8 cellular contexts compared by ENCODE assay signal in genomic region chr10:101569838-101570763, GRCh38. TPM values are rescaled to one million over a fixed set of nuclear protein-coding genes. Genes with fewer than 3 reads are reported as not detected.
DNase-seq lines count a peak whose midpoint lies in the region; ATAC-seq, FAIRE-seq and TF ChIP-seq lines count a peak whose summit lies in the region.

No MANE protein-coding gene starts in this region.

- peaks cover 17% of the 10 kb centered on the region for H3K4me1 Mint-ChIP-seq in activated CD8-positive, alpha-beta memory T cell treated with anti-CD3 and anti-CD28 coated beads, Interleukin-2, amount 10 ng/mL, durations not matched to agents 7 days and 5 days
- peaks cover 2% of the 10 kb centered on the region for H3K4me1 Mint-ChIP-seq in endothelial cell (ENCODE audit: unreplicated experiment)

- ATAC-seq in HG03066 (IDR thresholded peaks at IDR 0.05; ENCODE audit: low read depth, unreplicated experiment) = peak; percentile 67
- ATAC-seq in activated CD8-positive, alpha-beta memory T cell treated with anti-CD3 and anti-CD28 coated beads, Interleukin-2, amount 10 ng/mL, durations not matched to agents 7 days and 5 days = peak; percentile 88

- peak; percentile 97 for TF ChIP-seq CTCF in endothelial cell (IDR thresholded peaks at IDR 0.05; ENCODE audit: unreplicated experiment)

- no peak overlapping the region for H3K27ac Mint-ChIP-seq in activated CD8-positive, alpha-beta memory T cell treated with anti-CD3 and anti-CD28 coated beads, Interleukin-2, amount 10 ng/mL, durations not matched to agents 7 days and 5 days
- no peak overlapping the region for H3K27ac Mint-ChIP-seq in endothelial cell (ENCODE audit: unreplicated experiment)

- peak; percentile 82 for FAIRE-seq in GM12891 (lab: Jason Lieb, UNC)

- peaks cover 45% of the 10 kb centered on the region for H3K27me3 Mint-ChIP-seq in activated CD8-positive, alpha-beta memory T cell treated with anti-CD3 and anti-CD28 coated beads, Interleukin-2, amount 10 ng/mL, durations not matched to agents 7 days and 5 days
- H3K27me3 Mint-ChIP-seq in endothelial cell (ENCODE audit: unreplicated experiment) = peaks cover 34% of the 10 kb centered on the region

- H3K4me3 Mint-ChIP-seq in activated CD8-positive, alpha-beta memory T cell treated with anti-CD3 and anti-CD28 coated beads, Interleukin-2, amount 10 ng/mL, durations not matched to agents 7 days and 5 days = peak overlapping the region; percentile 71
- no peak overlapping the region for H3K4me3 Mint-ChIP-seq in endothelial cell (ENCODE audit: unreplicated experiment)

- H3K9me3 Mint-ChIP-seq in activated CD8-positive, alpha-beta memory T cell treated with anti-CD3 and anti-CD28 coated beads, Interleukin-2, amount 10 ng/mL, durations not matched to agents 7 days and 5 days (ENCODE audit: low read depth) = no peaks in the 10 kb centered on the region
- no peaks in the 10 kb centered on the region for H3K9me3 Mint-ChIP-seq in endothelial cell (ENCODE audit: unreplicated experiment)

- no peaks in the 10 kb centered on the region for H3K36me3 Mint-ChIP-seq in activated CD8-positive, alpha-beta memory T cell treated with anti-CD3 and anti-CD28 coated beads, Interleukin-2, amount 10 ng/mL, durations not matched to agents 7 days and 5 days
- no peaks in the 10 kb centered on the region for H3K36me3 Mint-ChIP-seq in endothelial cell (ENCODE audit: low read depth, unreplicated experiment)

- CTCF ChIA-PET in activated CD8-positive, alpha-beta memory T cell treated with anti-CD3 and anti-CD28 coated beads, Interleukin-2, amount 10 ng/mL, durations not matched to agents 7 days and 5 days (lab: Charles Lee) = interaction anchor here (0.5 to 7.3 kb wide), 50 partner anchors 8 to 475 kb away, joined by 3 to 46 read pairs (median 4); partner anchors contain the start of genes DPCD and POLL

- DNase-seq in 8988T = peak; percentile 95
- DNase-seq in GM12891 (ENCODE audit: insufficient read length, low spot score) = peak; percentile 96
- DNase-seq in NCI-H510A treated with DMSO at 0.1 percent for 48 hours (lab: John Stamatoyannopoulos, UW) = peak; percentile 54
- peak; percentile 83 for DNase-seq in activated CD8-positive, alpha-beta memory T cell treated with anti-CD3 and anti-CD28 coated beads, Interleukin-2, amount 10 ng/mL, durations not matched to agents 7 days and 5 days
- peak; percentile 86 for DNase-seq in endothelial cell (ENCODE audit: low spot score)
- DNase-seq in midbrain (lab: John Stamatoyannopoulos, UW) = peak; percentile 70
- peak; percentile 39 to 61 for DNase-seq in stimulated activated CD8-positive, alpha-beta memory T cell treated with anti-CD3 and anti-CD28 coated beads, Interleukin-15, amount 100 ng/mL, for 4 hours (ENCODE audit: low read depth in 2 of 2)

- TF ChIP-seq POLR2A in GM12891 (IDR thresholded peaks at IDR 0.05; ENCODE audit: low read depth, low read length) = no peak

TF ChIP-seq in GM12891, 5 proteins besides CTCF, POLR2A, EP300 and RAD21:
- no peak for TF ChIP-seq SPI1 (IDR thresholded peaks at IDR 0.05; ENCODE audit: low read depth, low read length)
- TF ChIP-seq POU2F2 (IDR thresholded peaks at IDR 0.05; ENCODE audit: low read depth, low read length) = no peak

RNA-seq across cellular contexts. Expression of gene POLL, which starts 18.0 kb away (rescaled TPM):
- 16.4 TPM for polyA plus RNA-seq in GM12891 (2012; ENCODE audit: low read depth, missing spikeins)
- total RNA-seq in activated CD8-positive, alpha-beta memory T cell treated with anti-CD3 and anti-CD28 coated beads, Interleukin-2, amount 10 ng/mL, durations not matched to agents 7 days and 5 days = 10 to 100 TPM; 30.5 to 34.1 TPM
- 44.8 TPM for total RNA-seq in endothelial cell (ENCODE audit: unreplicated experiment)

RNA-seq across cellular contexts. Expression of gene DPCD, which starts 18.0 kb away (rescaled TPM):
- 34.5 TPM for polyA plus RNA-seq in GM12891 (2012; ENCODE audit: low read depth, missing spikeins)
- 1 to 10 TPM; 3.7 to 4.2 TPM for total RNA-seq in activated CD8-positive, alpha-beta memory T cell treated with anti-CD3 and anti-CD28 coated beads, Interleukin-2, amount 10 ng/mL, durations not matched to agents 7 days and 5 days
- 16.7 TPM for total RNA-seq in endothelial cell (ENCODE audit: unreplicated experiment)

Comparison
In these comparisons a context has a peak if more than half of its experiments do, and no peak if none do; other contexts are left out.
1. Peak in every context shown above with its lines: DNase-seq and ATAC-seq.